ENCODE assay signal across 10 cellular contexts in genomic region chr5:148760945-148761638, GRCh38.
A peak's percentile ranks its signal among the peaks of the same experiment; 100 is the strongest.
DNase-seq lines count a peak whose midpoint lies in the region; ATAC-seq, FAIRE-seq and TF ChIP-seq lines count a peak whose summit lies in the region.
"Had no signal": no experiment of that assay in that cellular context is flagged by ENCODE, and none has a peak within 500 bp of the region (broad histone marks: within the 10 kb centered on the region; RNA-seq: fewer than 3 reads in every experiment).

No MANE protein-coding gene starts in this region.

- H3K79me2 ChIP-seq in GM12878 (ENCODE audit: control insufficient read depth, insufficient read depth, low read length) (no peaks in the 10 kb centered on the region), SK-N-SH (ENCODE audit: insufficient read depth) (no peaks in the 10 kb centered on the region)

- intact Hi-C loops in GM12878 (cut with micrococcal nuclease; ENCODE audit: unreplicated experiment): no loop called here
- intact Hi-C loops in spleen (cut with DNase I; ENCODE audit: low total_unique reads): no loop called here
- intact Hi-C loops in left ventricle myocardium superior (cut with micrococcal nuclease): no loop called here

- no peak overlapping the region for H3K9ac ChIP-seq in GM12878 (ENCODE audit: control insufficient read depth, insufficient read depth, low read length)
- no peak overlapping the region for H3K9ac ChIP-seq in SK-N-SH

- H3K4me2 ChIP-seq in GM12878 (ENCODE audit: control insufficient read depth, insufficient read depth) (no peak overlapping the region), SK-N-SH (no peak overlapping the region)

- in situ Hi-C loops in GM12878 (cut with MboI): no loop called here

- FAIRE-seq in GM12878 (lab: Jason Lieb, UNC): peak; percentile 84

- no peak overlapping the region for H3K4me3 ChIP-seq in GM12878
- H3K4me3 ChIP-seq in spleen: no peak overlapping the region
- H3K4me3 ChIP-seq in SK-N-SH (ENCODE audit: low read depth in 2 of 2, low read length in 1 of 2): no peak overlapping the region

- H4K20me1 ChIP-seq in GM12878 (ENCODE audit: control insufficient read depth, insufficient read depth) (no peaks in the 10 kb centered on the region), SK-N-SH (ENCODE audit: insufficient read depth) (no peaks in the 10 kb centered on the region)

- peak; percentile 59 for DNase-seq in GM12878 (ENCODE audit: low read depth, low spot score)
- DNase-seq in spleen: no peak
- DNase-seq in SK-N-SH: no peak
- DNase-seq in left ventricle myocardium superior: no peak
- no peak for DNase-seq in NCI-H526 treated with DMSO at 0.1 percent for 48 hours (lab: John Stamatoyannopoulos, UW)
- DNase-seq: DMS 273 treated with DMSO at 0.1 percent for 48 hours, NCI-H69 had no signal

- TF ChIP-seq POLR2A in GM12878 (IDR thresholded peaks at IDR 0.05; ENCODE audit: low read depth, low read length) (no peak), spleen (IDR thresholded peaks at IDR 0.05) (no peak)

- no peak overlapping the region for H3K27ac ChIP-seq in GM12878 (ENCODE audit: control insufficient read depth, insufficient read depth)
- no peak overlapping the region for H3K27ac ChIP-seq in spleen
- H3K27ac ChIP-seq in SK-N-SH (ENCODE audit: low read depth in 2 of 2, low read length in 1 of 2): no peak overlapping the region

- RAD21 ChIA-PET in GM12878 (lab: Charles Lee; ENCODE audit: unreplicated experiment): interaction anchor here (0.8 to 1.9 kb wide), 6 partner anchors 14 to 274 kb away, joined by 3 to 8 read pairs (median 5); no protein-coding TSS in a partner anchor

- ATAC-seq in GM18867 (IDR thresholded peaks at IDR 0.05; ENCODE audit: unreplicated experiment): peak; percentile 100
- peak; percentile 100 for ATAC-seq in GM21619 (IDR thresholded peaks at IDR 0.05; ENCODE audit: unreplicated experiment)
- peak; percentile 100 for ATAC-seq in HG03378 (IDR thresholded peaks at IDR 0.05; ENCODE audit: unreplicated experiment)
- peak; percentile 100 for ATAC-seq in GM12878
- ATAC-seq in left ventricle myocardium superior: no peak

- H3K9me3 ChIP-seq in GM12878 (replicated peaks; ENCODE audit: control insufficient read depth, insufficient read depth, low read length) (no peaks in the 10 kb centered on the region; the same call in 2 of the 3 replicates), spleen (peaks cover 0 to 20% (median 14%) of the 10 kb centered on the region in 8 donors), SK-N-SH (peaks cover 10% of the 10 kb centered on the region; the same call in 1 of the 2 replicates)

- H3K36me3 ChIP-seq in GM12878 (ENCODE audit: control insufficient read depth in 2 of 2, insufficient read depth in 2 of 2, low read length in 1 of 2): no peaks in the 10 kb centered on the region
- no peaks in the 10 kb centered on the region for H3K36me3 ChIP-seq in spleen
- no peaks in the 10 kb centered on the region for H3K36me3 ChIP-seq in SK-N-SH (replicated peaks in 1 of 2; ENCODE audit: control insufficient read depth in 1 of 2, insufficient read depth in 2 of 2, low read length in 1 of 2)

- no TSS peak for BruUV-seq in GM12878 (replicated peaks; lab: Mats Ljungman, UMichigan)

- H3K27me3 ChIP-seq in GM12878 (replicated peaks in 1 of 2; ENCODE audit: control insufficient read depth in 2 of 2, insufficient read depth in 2 of 2, low read length in 1 of 2) (no peaks in the 10 kb centered on the region), spleen (replicated peaks in 1 of 7) (no peaks in the 10 kb centered on the region), SK-N-SH (ENCODE audit: insufficient read depth) (no peaks in the 10 kb centered on the region)

- H3K9me2 ChIP-seq in SK-N-SH: no peaks in the 10 kb centered on the region

- CTCF ChIA-PET in GM12878 (lab: Yijun Ruan, JAX) (interaction anchor here (0.7 to 2.0 kb wide), 10 partner anchors 10 to 806 kb away, joined by 3 to 12 read pairs (median 3); no protein-coding TSS in a partner anchor), SK-N-SH (lab: Yijun Ruan, JAX) (interaction anchor here (1.4 to 2.3 kb wide), 3 partner anchors 20 to 275 kb away, joined by 5 to 9 read pairs (median 5); no protein-coding TSS in a partner anchor)

- H3K4me1 ChIP-seq in GM12878 (ENCODE audit: control insufficient read depth, insufficient read depth, low read length) (peaks cover 8% of the 10 kb centered on the region), spleen (peaks cover 0 to 14% (median 1%) of the 10 kb centered on the region in 6 donors), SK-N-SH (ENCODE audit: control insufficient read depth in 1 of 2, insufficient read depth in 2 of 2, low read depth in 1 of 2, low read length in 1 of 2) (no peaks in the 10 kb centered on the region)

- TF ChIP-seq RAD21 in GM12878 (IDR thresholded peaks at IDR 0.05; ENCODE audit: insufficient read depth, low read depth, low read length) (no peak), SK-N-SH (IDR thresholded peaks at IDR 0.05; ENCODE audit: low read length) (no peak)

- 2% methylated on average over 2 of the region's 2 CpGs for WGBS in GM12878 (ENCODE audit: insufficient coverage, insufficient replicate concordance, low lambda C conversion rate, missing lambda C conversion rate)
- WGBS in spleen, 5 donors: 42 to 75% (median 51%) methylated on average over 2 of the region's 2 CpGs
- WGBS in SK-N-SH (ENCODE audit: low lambda C conversion rate): 0% methylated on average over 2 of the region's 2 CpGs

- POLR2A ChIA-PET in GM12878 (lab: Charles Lee): interaction anchor here (0.6 kb wide), 1 partner anchor 59 kb away, joined by 3 read pairs; no protein-coding TSS in a partner anchor
- POLR2A ChIA-PET in SK-N-SH (lab: Yijun Ruan, JAX): no interaction called here

- SMC1A ChIA-PET in GM12878 (lab: Charles Lee; ENCODE audit: uncharacterized antibody, unreplicated experiment): interaction anchor here (0.7 to 2.8 kb wide), 6 partner anchors 13 to 598 kb away, joined by 3 to 14 read pairs (median 6); no protein-coding TSS in a partner anchor

- H2AFZ ChIP-seq in GM12878 (ENCODE audit: control insufficient read depth, low read depth, low read length) (no peak overlapping the region), SK-N-SH (ENCODE audit: low read depth) (no peak overlapping the region)

- H3F3A ChIP-seq in SK-N-SH (replicated peaks; ENCODE audit: insufficient read depth): no peaks in the 10 kb centered on the region

- TF ChIP-seq EP300 in GM12878 (IDR thresholded peaks at IDR 0.05; ENCODE audit: borderline replicate concordance in 1 of 2, control insufficient read depth in 1 of 2, low read depth in 2 of 2, low read length in 2 of 2): no peak
- TF ChIP-seq EP300 in SK-N-SH (IDR thresholded peaks at IDR 0.05; ENCODE audit: borderline replicate concordance in 1 of 2, low read depth in 1 of 2, low read length in 1 of 2): no peak

- TF ChIP-seq CTCF in GM12878 (IDR thresholded peaks at IDR 0.05 in 2 of 3, conservative IDR thresholded peaks at IDR 0.05 in 1 of 3; ENCODE audit: control insufficient read depth in 2 of 3, extremely low read depth in 1 of 3, insufficient read depth in 1 of 3, low read depth in 3 of 3, low read length in 3 of 3) (no peak), spleen (IDR thresholded peaks at IDR 0.05 in 8 of 11, conservative IDR thresholded peaks at IDR 0.05 in 3 of 11) (no peak), SK-N-SH (IDR thresholded peaks at IDR 0.05) (no peak)

TF ChIP-seq in GM12878, 131 proteins besides CTCF, POLR2A, EP300 and RAD21:
- peak; percentile 86 for TF ChIP-seq RUNX3 (IDR thresholded peaks at IDR 0.05; ENCODE audit: low read length)
- TF ChIP-seq NR2C1 (IDR thresholded peaks at IDR 0.05): no peak
- TF ChIP-seq NR2F1 (conservative IDR thresholded peaks at IDR 0.05): peak; percentile 40; the same call in 1 of the 2 replicates
TF ChIP-seq in GM12878: peak in this region for 2.

TF ChIP-seq in SK-N-SH, 30 proteins besides CTCF, POLR2A, EP300 and RAD21:
- TF ChIP-seq EZH2phosphoT487 (IDR thresholded peaks at IDR 0.05; ENCODE audit: borderline replicate concordance, low read depth) (no peak), MXI1 (IDR thresholded peaks at IDR 0.05; ENCODE audit: low read depth, low read length) (no peak), GABPA (IDR thresholded peaks at IDR 0.05; ENCODE audit: low read depth) (no peak)
